In the genomic region with DNA sequence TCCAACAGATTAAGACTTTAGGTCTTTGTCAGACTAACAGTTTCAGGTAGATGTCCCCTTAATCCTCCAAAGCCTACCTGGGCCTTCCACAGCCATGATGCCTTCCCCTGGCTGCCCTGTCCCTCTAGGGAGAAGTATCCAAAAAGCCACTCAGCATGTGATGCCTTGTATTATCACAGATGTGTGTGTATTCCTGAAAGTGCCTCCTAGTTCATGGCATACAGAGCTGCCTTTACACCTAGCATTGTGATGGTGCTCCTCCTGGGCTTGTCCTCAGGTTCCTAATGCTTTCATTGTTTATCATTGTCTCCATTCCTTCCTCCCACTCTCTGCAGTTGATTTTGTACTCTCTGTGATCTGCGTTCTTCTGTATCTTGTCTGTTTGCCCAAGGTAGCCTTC, we compare ENCODE assay signal across 23 cellular contexts. TPM values are rescaled to one million over a fixed set of nuclear protein-coding genes. Genes with fewer than 3 reads are reported as not detected.
DNase-seq lines count a peak whose midpoint lies in the region; ATAC-seq, FAIRE-seq and TF ChIP-seq lines count a peak whose summit lies in the region.
"Had no signal": no experiment of that assay in that cellular context is flagged by ENCODE, and none has a peak within 500 bp of the region (broad histone marks: within the 10 kb centered on the region; RNA-seq: fewer than 3 reads in every experiment).

No MANE protein-coding gene starts in this region.

- no peak overlapping the region for H3K4me2 ChIP-seq in fibroblast of lung (ENCODE audit: extremely low read depth, insufficient read depth, low read length)
- H3K4me2 ChIP-seq: BLaER1 had no signal

- TF ChIP-seq POLR2A in breast epithelium (IDR thresholded peaks at IDR 0.05): no peak

- H3K27me3 ChIP-seq in breast epithelium (no peaks in the 10 kb centered on the region), fibroblast of lung (ENCODE audit: control insufficient read depth, insufficient read depth, low read length) (no peaks in the 10 kb centered on the region), psoas muscle (ENCODE audit: insufficient read depth in 3 of 3, low read length in 2 of 3) (no peaks in the 10 kb centered on the region)
- H3K27me3 ChIP-seq: BLaER1 had no signal

- no peak overlapping the region for H3K27ac ChIP-seq in breast epithelium
- peak overlapping the region; percentile 87 for H3K27ac ChIP-seq in fibroblast of lung (ENCODE audit: insufficient read depth, low read length)
- H3K27ac ChIP-seq in psoas muscle: peak overlapping the region; percentile 56
- H3K27ac ChIP-seq: BLaER1 had no signal

- H4K20me1 ChIP-seq in fibroblast of lung (ENCODE audit: control insufficient read depth, extremely low read depth, insufficient read depth, low read length): no peaks in the 10 kb centered on the region

- no peak overlapping the region for H2AFZ ChIP-seq in fibroblast of lung (ENCODE audit: low read length)

- intact Hi-C loops in MCF 10A (cut with micrococcal nuclease): no loop called here
- intact Hi-C loops in breast epithelium (cut with DNase I; ENCODE audit: low total_unique reads): no loop called here
- intact Hi-C loops in psoas muscle (cut with DNase I): no loop called here

- no peak for TF ChIP-seq CTCF in MCF 10A (IDR thresholded peaks at IDR 0.05; ENCODE audit: unreplicated experiment)
- no peak for TF ChIP-seq CTCF in breast epithelium (IDR thresholded peaks at IDR 0.05)
- no peak for TF ChIP-seq CTCF in fibroblast of lung (conservative IDR thresholded peaks at IDR 0.05 in 1 of 2, IDR thresholded peaks at IDR 0.05 in 1 of 2; ENCODE audit: low read depth in 1 of 2, low read length in 2 of 2)
- no peak for TF ChIP-seq CTCF in psoas muscle (IDR thresholded peaks at IDR 0.05)
- no peak for TF ChIP-seq CTCF in omental fat pad (IDR thresholded peaks at IDR 0.05)

- H3K9me3 Mint-ChIP-seq in MCF 10A (ENCODE audit: unreplicated experiment): no peaks in the 10 kb centered on the region
- H3K9me3 Mint-ChIP-seq: central memory CD8-positive, alpha-beta T cell; effector memory CD8-positive, alpha-beta T cell; memory B cell; neural crest cell; T-helper 1 cell treated with Interleukin-12 subunit alpha and Interleukin-12 subunit beta and Interleukin-4 antibody, amounts not matched to agents 30 μg/mL and 1 μg/mL, for 36 hours had no signal

- H3K4me1 Mint-ChIP-seq in MCF 10A (ENCODE audit: insufficient read depth, unreplicated experiment): peaks cover 48% of the 10 kb centered on the region
- H3K4me1 Mint-ChIP-seq: memory B cell had no signal

- H3K4me3 Mint-ChIP-seq in MCF 10A (ENCODE audit: unreplicated experiment): no peak overlapping the region
- H3K4me3 Mint-ChIP-seq: central memory CD8-positive, alpha-beta T cell; effector memory CD8-positive, alpha-beta T cell; memory B cell; neural crest cell; stimulated activated naive B cell treated with anti-CD40 and anti-IgM and Interleukin-4, amounts not matched to agents 10 μg/mL and 1 μg/mL and 100 μg/mL, for 72 hours; T-helper 1 cell treated with Interleukin-12 subunit alpha and Interleukin-12 subunit beta and Interleukin-4 antibody, amounts not matched to agents 30 μg/mL and 1 μg/mL, for 36 hours had no signal

- DNase-seq in MCF 10A (ENCODE audit: unreplicated experiment) (no peak), breast epithelium (ENCODE audit: low spot score in 2 of 2) (no peak), fibroblast of lung (ENCODE audit: low read depth in 2 of 2) (no peak), psoas muscle (no peak), urothelium cell line (ENCODE audit: low spot score) (no peak), medulla oblongata (ENCODE audit: extremely low spot score) (no peak), NCI-H187 treated with DMSO at 0.1 percent for 48 hours (lab: John Stamatoyannopoulos, UW) (no peak), omental fat pad (ENCODE audit: low spot score) (no peak)
- DNase-seq: activated CD8-positive, alpha-beta memory T cell treated with anti-CD3 and anti-CD28 coated beads, Interleukin-2, amount 50 U/mL, for 48 hours; activated effector memory CD4-positive, alpha-beta T cell treated with anti-CD3 and anti-CD28 coated beads, Interleukin-2, amount 50 U/mL, for 16 hours; effector memory CD8-positive, alpha-beta T cell; EL; hippocampal formation; islet precursor cell; NCI-H69; SIG-M5; stimulated activated naive B cell treated with anti-CD40 and anti-IgM and Interleukin-4, amounts not matched to agents 10 μg/mL and 1 μg/mL and 100 μg/mL, for 72 hours had no signal

- H3K4me3 ChIP-seq in breast epithelium: no peak overlapping the region
- no peak overlapping the region for H3K4me3 ChIP-seq in fibroblast of lung (replicated peaks in 1 of 4; ENCODE audit: control extremely low read depth in 1 of 4, insufficient read depth in 1 of 4, low read depth in 3 of 4, low read length in 4 of 4)
- H3K4me3 ChIP-seq in psoas muscle: no peak overlapping the region
- H3K4me3 ChIP-seq: BLaER1 had no signal

- no peaks in the 10 kb centered on the region for H3K27me3 Mint-ChIP-seq in MCF 10A (ENCODE audit: insufficient read depth, unreplicated experiment)
- H3K27me3 Mint-ChIP-seq: central memory CD8-positive, alpha-beta T cell; effector memory CD8-positive, alpha-beta T cell; memory B cell; stimulated activated naive B cell treated with anti-CD40 and anti-IgM and Interleukin-4, amounts not matched to agents 10 μg/mL and 1 μg/mL and 100 μg/mL, for 72 hours had no signal

- ATAC-seq in psoas muscle (peak in 1 of 4 donors; percentile 23), omental fat pad (ENCODE audit: low FRiP score) (no peak)
- ATAC-seq: effector memory CD8-positive, alpha-beta T cell; stimulated activated naive B cell treated with anti-CD40 and anti-IgM and Interleukin-4, amounts not matched to agents 10 μg/mL and 1 μg/mL and 100 μg/mL, for 72 hours had no signal

- no peaks in the 10 kb centered on the region for H3K9me3 ChIP-seq in breast epithelium
- H3K9me3 ChIP-seq in fibroblast of lung (ENCODE audit: control insufficient read depth, insufficient read depth, low read depth, low read length): no peaks in the 10 kb centered on the region
- no peaks in the 10 kb centered on the region for H3K9me3 ChIP-seq in psoas muscle
- H3K9me3 ChIP-seq: BLaER1 had no signal

- no peaks in the 10 kb centered on the region for H3K36me3 ChIP-seq in breast epithelium
- peaks cover 14% of the 10 kb centered on the region for H3K36me3 ChIP-seq in fibroblast of lung (ENCODE audit: control insufficient read depth, insufficient read depth, low read length)
- H3K36me3 ChIP-seq in psoas muscle (ENCODE audit: insufficient read depth in 1 of 2, low read depth in 1 of 2): peaks cover 3 to 59% of the 10 kb centered on the region in 2 donors
- H3K36me3 ChIP-seq: BLaER1 had no signal

- no TSS peak for BruUV-seq in MCF 10A (replicated peaks; lab: Mats Ljungman, UMichigan)

- 83 to 96% (median 90%) methylated on average over 1 of the region's 1 CpG for WGBS in psoas muscle, 3 donors

- FAIRE-seq in urothelium cell line (lab: Jason Lieb, UNC): peak; percentile 81
- FAIRE-seq: GM18507 had no signal

- H3K36me3 Mint-ChIP-seq in MCF 10A (ENCODE audit: insufficient read depth, unreplicated experiment): peaks cover 18% of the 10 kb centered on the region

- no peaks in the 10 kb centered on the region for H3K4me1 ChIP-seq in breast epithelium
- H3K4me1 ChIP-seq in fibroblast of lung (ENCODE audit: control insufficient read depth, extremely low read depth, insufficient read depth, low read length): peaks cover 40% of the 10 kb centered on the region
- H3K4me1 ChIP-seq in psoas muscle: peaks cover 53% of the 10 kb centered on the region

- CTCF ChIA-PET in MCF 10A (lab: Yijun Ruan, JAX): interaction anchor here (1.3 to 2.8 kb wide), 3 partner anchors 10 to 393 kb away, joined by 3 to 16 read pairs (median 5); no protein-coding TSS in a partner anchor

- H3K79me2 ChIP-seq in fibroblast of lung (ENCODE audit: control insufficient read depth, insufficient read depth, low read length): peaks cover 77% of the 10 kb centered on the region

- peak overlapping the region; percentile 28 for H3K27ac Mint-ChIP-seq in MCF 10A (ENCODE audit: low read depth, unreplicated experiment)
- H3K27ac Mint-ChIP-seq: effector memory CD8-positive, alpha-beta T cell; memory B cell; stimulated activated naive B cell treated with anti-CD40 and anti-IgM and Interleukin-4, amounts not matched to agents 10 μg/mL and 1 μg/mL and 100 μg/mL, for 72 hours; T-helper 1 cell treated with Interleukin-12 subunit alpha and Interleukin-12 subunit beta and Interleukin-4 antibody, amounts not matched to agents 30 μg/mL and 1 μg/mL, for 36 hours had no signal

- POLR2A ChIA-PET in MCF 10A (lab: Yijun Ruan, JAX): interaction anchor here (1.0 to 2.8 kb wide), 8 partner anchors 10 to 400 kb away, joined by 3 to 15 read pairs (median 5); a partner anchor contains a TSS

- no peak overlapping the region for H3K9ac ChIP-seq in fibroblast of lung (ENCODE audit: insufficient read depth, low read length)
- H3K9ac ChIP-seq: BLaER1 had no signal

RNA-seq across cellular contexts. Expression of a gene that starts 43.6 kb away (rescaled TPM):
- total RNA-seq in MCF 10A (2022) (79.7 and 117 TPM in 2 replicates), breast epithelium (10 to 100 TPM; 15.5 to 35.4 (median 16.1) TPM), fibroblast of lung (6.7 and 6.9 TPM in 2 replicates), psoas muscle (100 to 1,000 TPM in 1 of 4 donors, 10 to 100 TPM in 3; 18.4 to 174 (median 56.1) TPM), omental fat pad (10 to 100 TPM; 16.9 to 29.3 (median 21.1) TPM)
- polyA plus RNA-seq in fibroblast of lung (13.2 and 28.3 TPM in 2 replicates), psoas muscle (10 to 100 TPM; 51.4 to 85.6 (median 58.8) TPM)
- 20.2 and 37.9 TPM in 2 replicates for polyA plus RNA-seq in fibroblast of lung (2012)
- polyA minus RNA-seq in fibroblast of lung (ENCODE audit: low replicate concordance): 1.3 and 5.8 TPM in 2 replicates

Comparison
In these comparisons a context has a peak if more than half of its experiments do, and no peak if none do; other contexts are left out.
1. H3K27ac ChIP-seq: peak in fibroblast of lung (single experiment) and psoas muscle (single experiment); none in breast epithelium (0 of 2).